28 cellular contexts compared by ENCODE assay signal in genomic region chr2:48238381-48238780, GRCh38.
"Had no signal": no experiment of that assay in that cellular context is flagged by ENCODE, and none has a peak within 500 bp of the region (broad histone marks: within the 10 kb centered on the region; RNA-seq: fewer than 3 reads in every experiment).

No MANE protein-coding gene starts in this region.

- ATAC-seq: activated CD4-positive, alpha-beta T cell treated with anti-CD3 and anti-CD28 coated beads for 36 hours; activated naive CD4-positive, alpha-beta T cell treated with anti-CD3 and anti-CD28 coated beads, Interleukin-2, amount 50 U/mL, for 72 hours; activated T-cell treated with anti-CD3 and anti-CD28 coated beads, Interleukin-2, amount 50 U/mL, for 72 hours; effector memory CD8-positive, alpha-beta T cell; gastroesophageal sphincter; T-helper 17 cell had no signal

- DNase-seq: activated CD4-positive, alpha-beta memory T cell treated with anti-CD3 and anti-CD28 coated beads, Interleukin-2, amount 10 ng/mL, durations not matched to agents 7 days and 5 days; activated CD4-positive, alpha-beta T cell treated with anti-CD3 and anti-CD28 coated beads for 36 hours; activated CD4-positive, alpha-beta T cell treated with anti-CD3 and anti-CD28 coated beads, Interleukin-2, amount 10 ng/mL, durations not matched to agents 24 days and 14 days; activated CD4-positive, CD25-positive, alpha-beta regulatory T cell; activated CD4-positive, CD25-positive, alpha-beta regulatory T cell treated with anti-CD3 and anti-CD28 coated beads, Interleukin-2, amount 50 U/mL, for 72 hours; activated CD8-positive, alpha-beta memory T cell treated with anti-CD3 and anti-CD28 coated beads, Interleukin-2, amount 50 U/mL, for 48 hours; activated gamma-delta T cell; activated naive CD4-positive, alpha-beta T cell; activated naive CD4-positive, alpha-beta T cell treated with anti-CD3 and anti-CD28 coated beads, Interleukin-2, amount 10 ng/mL, durations not matched to agents 7 days and 5 days; activated naive CD8-positive, alpha-beta T cell treated with anti-CD3 and anti-CD28 coated beads, Interleukin-2, amount 10 ng/mL, durations not matched to agents 7 days and 5 days; activated T-cell treated with anti-CD3 and anti-CD28 coated beads for 4 hours; activated T-cell treated with anti-CD3 and anti-CD28 coated beads, Interleukin-2, amount 50 U/mL, for 24 hours; activated T-cell treated with anti-CD3 and anti-CD28 coated beads, Interleukin-2, amount 50 U/mL, for 72 hours; cortex of kidney; dermis blood vessel endothelial cell; effector CD4-positive, alpha-beta T cell; effector memory CD8-positive, alpha-beta T cell; esophagus squamous epithelium; foreskin melanocyte; T-helper 1 cell; T-helper 17 cell had no signal

- H3K36me3 ChIP-seq: ascending aorta, breast epithelium, cardiac muscle cell, esophagus squamous epithelium, gastroesophageal sphincter had no signal

- H3K4me3 ChIP-seq: ascending aorta, breast epithelium, cardiac muscle cell, esophagus squamous epithelium, gastroesophageal sphincter had no signal

- H3K27ac ChIP-seq: ascending aorta, breast epithelium, cardiac muscle cell, epithelial cell of prostate, esophagus squamous epithelium, gastroesophageal sphincter had no signal

- FAIRE-seq: colon had no signal

- H3K4me1 ChIP-seq: ascending aorta, breast epithelium, esophagus squamous epithelium, gastroesophageal sphincter had no signal

- H3K9me3 ChIP-seq: ascending aorta, breast epithelium, esophagus squamous epithelium, gastroesophageal sphincter had no signal

- H3K27me3 ChIP-seq: ascending aorta, breast epithelium, cardiac muscle cell, esophagus squamous epithelium, gastroesophageal sphincter had no signal
